ENCODE assay signal across 18 cellular contexts in the genomic region with DNA sequence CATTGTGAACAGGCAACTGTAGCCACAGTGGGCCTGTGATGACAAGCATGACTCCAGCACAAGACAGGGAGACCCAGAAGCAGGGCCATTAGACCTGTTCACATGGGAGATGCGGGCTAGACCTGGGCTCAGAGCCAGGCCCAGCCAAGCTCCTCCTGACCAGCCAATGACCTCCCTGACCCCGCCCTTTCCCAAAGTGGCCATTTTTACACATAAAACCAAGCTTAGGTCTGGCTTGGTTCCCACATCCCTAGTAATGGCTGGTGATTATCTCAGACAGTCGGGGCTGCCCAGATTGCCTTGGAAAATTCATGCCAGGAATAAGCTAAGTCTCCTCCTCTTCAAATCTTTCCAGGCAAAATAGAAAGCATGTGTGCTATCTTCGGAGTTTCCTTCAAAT.
A peak's percentile ranks its signal among the peaks of the same experiment; 100 is the strongest.
DNase-seq lines count a peak whose midpoint lies in the region; ATAC-seq and TF ChIP-seq lines count a peak whose summit lies in the region.
"Had no signal": no experiment of that assay in that cellular context is flagged by ENCODE, and none has a peak within 500 bp of the region (broad histone marks: within the 10 kb centered on the region; RNA-seq: fewer than 3 reads in every experiment).

No MANE protein-coding gene starts in this region.

- H3K9ac ChIP-seq in colonic mucosa (ENCODE audit: low read depth in 2 of 2, low read length in 2 of 2) = no peak overlapping the region

- DNase-seq in NCI-H1105 treated with DMSO at 0.1 percent for 48 hours (lab: John Stamatoyannopoulos, UW) (peak; percentile 9), NCI-H1105 (lab: John Stamatoyannopoulos, UW) (no peak), ascending aorta (ENCODE audit: low spot score in 2 of 2) (peak in 1 of 2 donors; percentile 74), right cardiac atrium (peak; percentile 73 to 92 (median 91)), RKO (ENCODE audit: low spot score) (no peak), colonic mucosa (no peak), NCI-H1694 (lab: John Stamatoyannopoulos, UW) (no peak)
- DNase-seq: activated CD8-positive, alpha-beta memory T cell treated with anti-CD3 and anti-CD28 coated beads, Interleukin-2, amount 50 U/mL, for 4 hours; COR-L47; GOT3; head of caudate nucleus; left colon; naive B cell; NCI-H1417; transverse colon had no signal

- peaks cover 0 to 25% of the 10 kb centered on the region in 2 donors for H3K4me1 ChIP-seq in ascending aorta
- peaks cover 4% of the 10 kb centered on the region for H3K4me1 ChIP-seq in right cardiac atrium (ENCODE audit: control insufficient read depth, insufficient read depth, low read length)
- no peaks in the 10 kb centered on the region for H3K4me1 ChIP-seq in colonic mucosa

- WGBS in right cardiac atrium = 41% methylated on average over 4 of the region's 4 CpGs

- H3K9me3 ChIP-seq in ascending aorta (no peaks in the 10 kb centered on the region), right cardiac atrium (ENCODE audit: control insufficient read depth, low read length) (no peaks in the 10 kb centered on the region), colonic mucosa (no peaks in the 10 kb centered on the region)
- H3K9me3 ChIP-seq: transverse colon had no signal

- TF ChIP-seq CTCF in ascending aorta (IDR thresholded peaks at IDR 0.05) = no peak
- no peak for TF ChIP-seq CTCF in colonic mucosa (IDR thresholded peaks at IDR 0.05)

- peak overlapping the region; percentile 60 to 75 for H3K27ac ChIP-seq in ascending aorta
- no peak overlapping the region for H3K27ac ChIP-seq in right cardiac atrium (ENCODE audit: low read length)
- no peak overlapping the region for H3K27ac ChIP-seq in colonic mucosa
- H3K27ac ChIP-seq: transverse colon had no signal

- ATAC-seq in right cardiac atrium (peak; percentile 90 to 91), HG02970 (IDR thresholded peaks at IDR 0.05; ENCODE audit: low FRiP score, unreplicated experiment) (no peak)
- ATAC-seq: activated CD4-positive, CD25-positive, alpha-beta regulatory T cell treated with anti-CD3 and anti-CD28 coated beads, Interleukin-2, amount 50 U/mL, for 24 hours; activated naive CD4-positive, alpha-beta T cell treated with anti-CD3 and anti-CD28 coated beads, Interleukin-2, amount 50 U/mL, for 72 hours; left colon had no signal

- H3K27me3 ChIP-seq in ascending aorta = no peaks in the 10 kb centered on the region
- no peaks in the 10 kb centered on the region for H3K27me3 ChIP-seq in right cardiac atrium (ENCODE audit: control insufficient read depth, insufficient read depth)
- H3K27me3 ChIP-seq in colonic mucosa = no peaks in the 10 kb centered on the region
- H3K27me3 ChIP-seq: transverse colon had no signal

- intact Hi-C loops in ascending aorta (cut with DNase I) = loop anchor here (10.0 kb wide), 1 partner anchor 79 kb away; no protein-coding TSS in a partner anchor
- intact Hi-C loops in right cardiac atrium (cut with DNase I) = no loop called here
- intact Hi-C loops in colonic mucosa (cut with DNase I) = no loop called here

- no peak overlapping the region for H3K4me3 ChIP-seq in ascending aorta
- H3K4me3 ChIP-seq in right cardiac atrium (ENCODE audit: low read length) = no peak overlapping the region
- H3K4me3 ChIP-seq in colonic mucosa = no peak overlapping the region
- H3K4me3 ChIP-seq: transverse colon had no signal

- H3K36me3 ChIP-seq in ascending aorta (no peaks in the 10 kb centered on the region), colonic mucosa (no peaks in the 10 kb centered on the region)
- H3K36me3 ChIP-seq: transverse colon had no signal

Comparison
In these comparisons a context has a peak if more than half of its experiments do, and no peak if none do; other contexts are left out.
1. DNase-seq: peak in NCI-H1105 treated with DMSO at 0.1 percent for 48 hours (single experiment) and right cardiac atrium (3 of 3); none in NCI-H1105 (single experiment), RKO (single experiment), colonic mucosa (single experiment) and NCI-H1694 (single experiment).
2. H3K27ac ChIP-seq: peak in ascending aorta (2 of 2); none in right cardiac atrium (single experiment) and colonic mucosa (single experiment).